In the genomic region with DNA sequence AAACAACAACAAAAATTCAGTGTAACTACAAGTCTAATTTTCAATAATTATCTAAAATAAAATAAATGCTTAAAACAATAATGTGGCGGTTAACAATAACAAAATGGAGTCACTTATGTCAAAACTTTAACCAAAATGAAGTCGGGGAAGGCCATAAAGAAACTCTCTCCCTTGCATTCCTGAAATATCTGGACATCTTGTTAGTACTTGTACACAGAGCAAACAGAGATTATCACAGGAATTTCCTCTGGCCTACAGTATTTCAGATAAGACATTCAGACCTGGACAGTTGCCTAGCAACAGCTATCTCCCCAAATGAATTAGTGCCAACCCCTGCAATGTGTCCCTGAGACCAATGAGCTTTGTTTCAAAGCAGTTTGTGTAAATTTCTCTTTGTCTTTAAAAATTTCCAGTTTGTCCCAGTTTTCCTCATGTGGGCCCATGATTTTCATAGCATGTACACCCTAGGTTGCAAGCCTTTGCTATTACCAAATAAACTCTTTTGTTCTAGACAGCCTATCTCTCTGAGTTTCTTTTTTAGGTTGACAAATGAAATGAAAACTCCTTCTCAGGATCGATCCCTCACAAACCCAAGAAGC, we compare ENCODE assay signal across 11 cellular contexts.
DNase-seq lines count a peak whose midpoint lies in the region; ATAC-seq, FAIRE-seq and TF ChIP-seq lines count a peak whose summit lies in the region.
"Had no signal": no experiment of that assay in that cellular context is flagged by ENCODE, and none has a peak within 500 bp of the region (broad histone marks: within the 10 kb centered on the region; RNA-seq: fewer than 3 reads in every experiment).

No MANE protein-coding gene starts in this region.

- no peaks in the 10 kb centered on the region for H3K9me1 ChIP-seq in keratinocyte (ENCODE audit: control insufficient read depth, extremely low read depth, insufficient read depth, low read length)

- H3K27ac Mint-ChIP-seq in stimulated activated memory B cell treated with anti-CD40 and anti-IgM and Interleukin-4, amounts not matched to agents 10 μg/mL and 1 μg/mL and 100 μg/mL, for 72 hours = no peak overlapping the region
- H3K27ac Mint-ChIP-seq: dendritic cell treated with granulocyte-macrophage colony-stimulating factor and Interleukin-4, amounts not matched to agents 40 ng/mL and 50 ng/mL, for 4 days had no signal

- no peak overlapping the region for H2AFZ ChIP-seq in keratinocyte (ENCODE audit: control insufficient read depth, low read length)

- H3K4me2 ChIP-seq in keratinocyte (ENCODE audit: control insufficient read depth, extremely low read depth, insufficient read depth, low read depth, low read length) = peak overlapping the region; percentile 53

- dilution Hi-C loops in keratinocyte (cut with MboI; ENCODE audit: extremely low pct_ligation_motif_present, low sequenced_read_pairs) = no loop called here

- peak; percentile 60 for ATAC-seq in Right ventricle myocardium inferior
- peak; percentile 94 for ATAC-seq in body of pancreas
- ATAC-seq in stimulated activated memory B cell treated with anti-CD40 and anti-IgM and Interleukin-4, amounts not matched to agents 10 μg/mL and 1 μg/mL and 100 μg/mL, for 72 hours = no peak
- no peak for ATAC-seq in HG03442 (IDR thresholded peaks at IDR 0.05; ENCODE audit: unreplicated experiment)

- TF ChIP-seq CTCF in body of pancreas (IDR thresholded peaks at IDR 0.05) (no peak), keratinocyte (optimal IDR thresholded peaks at IDR 0.05 in 1 of 3, IDR thresholded peaks at IDR 0.05 in 1 of 3, conservative IDR thresholded peaks at IDR 0.05 in 1 of 3; ENCODE audit: extremely low read depth in 1 of 3, insufficient read depth in 2 of 3, low read length in 3 of 3) (no peak), tibial nerve (IDR thresholded peaks at IDR 0.05) (no peak)

- 18 to 19% methylated on average over 3 of the region's 3 CpGs for WGBS in body of pancreas, 2 donors
- 81 to 88% methylated on average over 3 of the region's 3 CpGs for WGBS in tibial nerve, 2 donors

- no peak for TF ChIP-seq EP300 in tibial nerve (IDR thresholded peaks at IDR 0.05)

- DNase-seq in Right ventricle myocardium inferior (ENCODE audit: missing footprints) (no peak), cardiac septum (ENCODE audit: low spot score) (no peak), body of pancreas (peak; percentile 57 to 82 (median 64)), keratinocyte (ENCODE audit: low read depth, low spot score) (peak; percentile 81), NCI-H446 (lab: John Stamatoyannopoulos, UW) (no peak), tibial nerve (ENCODE audit: low spot score in 2 of 2) (no peak)
- DNase-seq: NCI-H774, retina had no signal

- peak; percentile 90 for FAIRE-seq in keratinocyte (lab: Jason Lieb, UNC)

- H3K36me3 ChIP-seq in body of pancreas (replicated peaks in 1 of 2; ENCODE audit: insufficient read depth in 1 of 2, low read depth in 2 of 2) (no peaks in the 10 kb centered on the region), keratinocyte (ENCODE audit: control insufficient read depth in 2 of 2, extremely low read depth in 1 of 2, insufficient read depth in 2 of 2, low read length in 2 of 2) (no peaks in the 10 kb centered on the region), tibial nerve (peaks cover 0 to 12% (median 0%) of the 10 kb centered on the region in 3 donors)

- H3K4me3 ChIP-seq in body of pancreas (no peak overlapping the region), keratinocyte (ENCODE audit: control insufficient read depth in 2 of 3, extremely low read depth in 1 of 3, insufficient read depth in 2 of 3, low read depth in 1 of 3, low read length in 3 of 3) (no peak overlapping the region), tibial nerve (no peak overlapping the region)

- no peaks in the 10 kb centered on the region for H3K27me3 Mint-ChIP-seq in stimulated activated memory B cell treated with anti-CD40 and anti-IgM and Interleukin-4, amounts not matched to agents 10 μg/mL and 1 μg/mL and 100 μg/mL, for 72 hours
- H3K27me3 Mint-ChIP-seq: dendritic cell treated with granulocyte-macrophage colony-stimulating factor and Interleukin-4, amounts not matched to agents 40 ng/mL and 50 ng/mL, for 4 days had no signal

- H3K4me3 Mint-ChIP-seq in stimulated activated memory B cell treated with anti-CD40 and anti-IgM and Interleukin-4, amounts not matched to agents 10 μg/mL and 1 μg/mL and 100 μg/mL, for 72 hours = no peak overlapping the region
- H3K4me3 Mint-ChIP-seq: dendritic cell treated with granulocyte-macrophage colony-stimulating factor and Interleukin-4, amounts not matched to agents 40 ng/mL and 50 ng/mL, for 4 days had no signal

- no peaks in the 10 kb centered on the region for H3K4me1 Mint-ChIP-seq in stimulated activated memory B cell treated with anti-CD40 and anti-IgM and Interleukin-4, amounts not matched to agents 10 μg/mL and 1 μg/mL and 100 μg/mL, for 72 hours

- H3K9me3 Mint-ChIP-seq in stimulated activated memory B cell treated with anti-CD40 and anti-IgM and Interleukin-4, amounts not matched to agents 10 μg/mL and 1 μg/mL and 100 μg/mL, for 72 hours = no peaks in the 10 kb centered on the region

- no peak for TF ChIP-seq POLR2A in body of pancreas (IDR thresholded peaks at IDR 0.05)
- TF ChIP-seq POLR2A in tibial nerve (IDR thresholded peaks at IDR 0.05) = no peak

- H3K4me1 ChIP-seq in body of pancreas = peaks cover 35% of the 10 kb centered on the region
- H3K4me1 ChIP-seq in keratinocyte (ENCODE audit: control insufficient read depth, extremely low read depth, insufficient read depth, low read length) = peaks cover 27% of the 10 kb centered on the region
- no peaks in the 10 kb centered on the region for H3K4me1 ChIP-seq in tibial nerve

- no peak overlapping the region for H3K9ac ChIP-seq in keratinocyte (ENCODE audit: control insufficient read depth, extremely low read depth, insufficient read depth, low read length)

- H3K27ac ChIP-seq in body of pancreas (peak overlapping the region in 2 of 4 donors; percentile 54 to 64), keratinocyte (ENCODE audit: control insufficient read depth, insufficient read depth, low read length) (peak overlapping the region; percentile 59), tibial nerve (no peak overlapping the region)

- no peaks in the 10 kb centered on the region for H3K79me2 ChIP-seq in keratinocyte (ENCODE audit: control insufficient read depth, insufficient read depth, low read length)

- H3K36me3 Mint-ChIP-seq in stimulated activated memory B cell treated with anti-CD40 and anti-IgM and Interleukin-4, amounts not matched to agents 10 μg/mL and 1 μg/mL and 100 μg/mL, for 72 hours = peaks cover 18% of the 10 kb centered on the region

- intact Hi-C loops in Right ventricle myocardium inferior (cut with DNase I) (no loop called here), cardiac septum (cut with DNase I) (no loop called here), body of pancreas (cut with DNase I) (no loop called here)

- H4K20me1 ChIP-seq in keratinocyte (ENCODE audit: control insufficient read depth, extremely low read depth, insufficient read depth, low read length) = no peaks in the 10 kb centered on the region

- H3K27me3 ChIP-seq in body of pancreas (no peaks in the 10 kb centered on the region), keratinocyte (ENCODE audit: control insufficient read depth, extremely low read depth, insufficient read depth, low read length) (no peaks in the 10 kb centered on the region), tibial nerve (peaks cover 0 to 2% of the 10 kb centered on the region in 2 donors)

- H3K9me3 ChIP-seq in body of pancreas (peaks cover 0 to 7% (median 0%) of the 10 kb centered on the region in 3 donors), keratinocyte (ENCODE audit: control insufficient read depth, low read depth, low read length) (no peaks in the 10 kb centered on the region), tibial nerve (peaks cover 0 to 9% (median 3%) of the 10 kb centered on the region in 4 donors)

Comparison
In these comparisons a context has a peak if more than half of its experiments do, and no peak if none do; other contexts are left out.
1. ATAC-seq: peak in Right ventricle myocardium inferior (single experiment) and body of pancreas (single experiment); none in stimulated activated memory B cell treated with anti-CD40 and anti-IgM and Interleukin-4, amounts not matched to agents 10 μg/mL and 1 μg/mL and 100 μg/mL, for 72 hours (single experiment) and HG03442 (single experiment).
2. DNase-seq: peak in body of pancreas (4 of 4) and keratinocyte (single experiment); none in Right ventricle myocardium inferior (single experiment), cardiac septum (single experiment), NCI-H446 (0 of 2) and tibial nerve (0 of 2).